In the genomic region with DNA sequence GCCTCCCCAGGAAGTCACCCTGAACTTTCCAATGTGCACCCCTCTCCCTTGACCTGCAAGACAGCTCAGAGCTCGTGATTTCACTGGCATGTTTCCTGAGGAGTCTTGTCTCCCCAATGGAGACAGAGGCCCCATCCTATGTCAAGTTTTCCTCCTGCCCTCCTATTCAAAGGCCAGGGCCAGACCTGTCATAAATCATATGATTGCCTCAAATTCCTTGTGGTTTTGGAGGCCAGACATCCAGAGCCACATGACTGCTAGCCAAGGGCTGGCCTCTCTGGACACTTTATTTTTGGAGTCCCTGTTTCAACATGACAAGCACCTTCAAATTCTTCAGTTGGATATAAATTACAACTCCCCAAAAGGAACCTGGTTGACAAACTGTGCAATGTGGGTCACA, we compare ENCODE assay signal across 31 cellular contexts.
DNase-seq lines count a peak whose midpoint lies in the region; TF ChIP-seq lines count a peak whose summit lies in the region.
"Had no signal": no experiment of that assay in that cellular context is flagged by ENCODE, and none has a peak within 500 bp of the region (broad histone marks: within the 10 kb centered on the region; RNA-seq: fewer than 3 reads in every experiment).

No MANE protein-coding gene starts in this region.

- H2BK5ac ChIP-seq in mesenchymal stem cell (ENCODE audit: low read depth, low read length, poor library complexity, severe bottlenecking) = no peak overlapping the region

- no peak overlapping the region for H4K8ac ChIP-seq in mesenchymal stem cell (ENCODE audit: low read length)

- TF ChIP-seq CTCF in choroid plexus epithelial cell (conservative IDR thresholded peaks at IDR 0.05; ENCODE audit: low read depth, low read length) (no peak), dorsolateral prefrontal cortex (IDR thresholded peaks at IDR 0.05 in 54 of 56, conservative IDR thresholded peaks at IDR 0.05 in 2 of 56; ENCODE audit: low read depth in 1 of 56, partially characterized antibody in 56 of 56) (no peak), WERI-Rb-1 (IDR thresholded peaks at IDR 0.05; ENCODE audit: low read depth, low read length) (no peak)

- H3K4me2 ChIP-seq in mesenchymal stem cell (ENCODE audit: low read length, poor library complexity, severe bottlenecking) = no peak overlapping the region
- H3K4me2 ChIP-seq: A549, BLaER1, PC-9 had no signal

- no peak overlapping the region for H4K91ac ChIP-seq in mesenchymal stem cell (ENCODE audit: low read length)

- WGBS in mesenchymal stem cell = 20% methylated on average over 1 of the region's 1 CpG

- H3K14ac ChIP-seq in mesenchymal stem cell (ENCODE audit: low read length in 2 of 2) = no peak overlapping the region

- H2BK15ac ChIP-seq in mesenchymal stem cell (ENCODE audit: low read depth, poor library complexity, severe bottlenecking) = no peak overlapping the region

- H3K9me3 ChIP-seq in mesenchymal stem cell (ENCODE audit: control insufficient read depth, low read length) (no peaks in the 10 kb centered on the region), WERI-Rb-1 (ENCODE audit: severe bottlenecking) (no peaks in the 10 kb centered on the region)
- H3K9me3 ChIP-seq: A549, breast epithelium, colonic mucosa, gastroesophageal sphincter, left ventricle myocardium inferior, tibial nerve had no signal

- no peak overlapping the region for H2AFZ ChIP-seq in mesenchymal stem cell (ENCODE audit: low read depth, low read length)
- H2AFZ ChIP-seq: PC-9 had no signal

- H3K27me3 ChIP-seq in mesenchymal stem cell (ENCODE audit: control insufficient read depth in 1 of 2, insufficient read depth in 1 of 2, low read length in 2 of 2) (peaks cover 0 to 10% of the 10 kb centered on the region in 2 experiments), dorsolateral prefrontal cortex (peaks cover 0 to 64% (median 14%) of the 10 kb centered on the region in 45 donors), WERI-Rb-1 (ENCODE audit: insufficient read depth, low read depth, severe bottlenecking) (peaks cover 49% of the 10 kb centered on the region)
- H3K27me3 ChIP-seq: colonic mucosa, gastroesophageal sphincter, tibial nerve had no signal

- H3K4me3 ChIP-seq in choroid plexus epithelial cell (ENCODE audit: low read depth, low read length) (no peak overlapping the region), mesenchymal stem cell (ENCODE audit: insufficient read depth in 1 of 2, low read depth in 1 of 2, low read length in 2 of 2) (no peak overlapping the region), dorsolateral prefrontal cortex (no peak overlapping the region), WERI-Rb-1 (ENCODE audit: low read depth, low read length) (no peak overlapping the region)
- H3K4me3 ChIP-seq: A549, BLaER1, breast epithelium, colonic mucosa, esophagus muscularis mucosa, gastroesophageal sphincter, left ventricle myocardium inferior, PC-9, tibial nerve had no signal

- no peak overlapping the region for H2BK12ac ChIP-seq in mesenchymal stem cell (ENCODE audit: low read length in 2 of 2)

- H3K79me1 ChIP-seq in mesenchymal stem cell (replicated peaks; ENCODE audit: low read length, poor library complexity, severe bottlenecking) = no peaks in the 10 kb centered on the region

- no peak overlapping the region for H3K9ac ChIP-seq in mesenchymal stem cell (ENCODE audit: low read length)
- H3K9ac ChIP-seq: BLaER1 had no signal

- H3K4me1 ChIP-seq in mesenchymal stem cell (ENCODE audit: control insufficient read depth, insufficient read depth, low read depth, low read length) = peaks cover 11% of the 10 kb centered on the region
- H3K4me1 ChIP-seq: A549, BLaER1, breast epithelium, colonic mucosa, gastroesophageal sphincter, left ventricle myocardium inferior, tibial nerve had no signal

- no peak overlapping the region for H3K27ac ChIP-seq in mesenchymal stem cell (ENCODE audit: low read length, poor library complexity, severe bottlenecking)
- no peak overlapping the region for H3K27ac ChIP-seq in dorsolateral prefrontal cortex
- H3K27ac ChIP-seq in WERI-Rb-1 = no peak overlapping the region
- H3K27ac ChIP-seq: A549, BLaER1, breast epithelium, colonic mucosa, esophagus muscularis mucosa, gastroesophageal sphincter, left ventricle myocardium inferior, PC-9, tibial nerve had no signal

- intact Hi-C loops in dorsolateral prefrontal cortex (cut with DNase I) = no loop called here

- H3K23ac ChIP-seq in mesenchymal stem cell (ENCODE audit: low read length in 2 of 2) = no peak overlapping the region

- H2BK120ac ChIP-seq in mesenchymal stem cell (ENCODE audit: low read depth, low read length) = no peak overlapping the region

- H2AK5ac ChIP-seq in mesenchymal stem cell (ENCODE audit: low read length, severe bottlenecking) = no peak overlapping the region

- DNase-seq in AG08396 (ENCODE audit: low spot score) (peak; percentile 11), HK-2 (ENCODE audit: unreplicated experiment) (peak; percentile 21), choroid plexus epithelial cell (ENCODE audit: low read depth) (peak; percentile 53), mesenchymal stem cell (peak; percentile 25), dorsolateral prefrontal cortex (no peak), WERI-Rb-1 (no peak), NCI-H1092 (lab: John Stamatoyannopoulos, UW) (no peak), HuH-7.5 (ENCODE audit: low spot score) (no peak)
- DNase-seq: activated CD4-positive, alpha-beta T cell treated with anti-CD3 and anti-CD28 coated beads, Interleukin-2, amount 50 U/mL, for 1 hour; activated CD8-positive, alpha-beta memory T cell treated with anti-CD3 and anti-CD28 coated beads, Interleukin-2, amount 10 ng/mL, durations not matched to agents 7 days and 5 days; activated naive CD4-positive, alpha-beta T cell treated with Interleukin-2 at 50 U/mL for 16 hours; colonic mucosa; COR-L47; DMS79 treated with DMSO at 0.1 percent for 48 hours; left ventricle myocardium inferior; naive thymus-derived CD4-positive, alpha-beta T cell; NCI-H1048; NCI-H1694 treated with DMSO at 0.1 percent for 48 hours; NCI-H524 treated with DMSO at 0.1 percent for 48 hours; NK-92 treated with Interleukin-12 subunit alpha and Interleukin-12 subunit beta, amount 100 ng/mL, for 24 hours; occipital lobe; PC-9; SHP77 treated with DMSO at 0.1 percent for 48 hours; SW 1271; T-helper 9 cell had no signal

- H3K4ac ChIP-seq in mesenchymal stem cell (ENCODE audit: low read depth in 1 of 2, low read length in 2 of 2) = no peak overlapping the region

- H3K36me3 ChIP-seq in mesenchymal stem cell (ENCODE audit: control insufficient read depth in 1 of 2, insufficient read depth in 2 of 2, low read depth in 1 of 2, low read length in 2 of 2) (peaks cover 0 to 16% of the 10 kb centered on the region in 2 experiments), WERI-Rb-1 (no peaks in the 10 kb centered on the region)
- H3K36me3 ChIP-seq: BLaER1, breast epithelium, colonic mucosa, esophagus muscularis mucosa, gastroesophageal sphincter, left ventricle myocardium inferior, tibial nerve had no signal

- no peak overlapping the region for H3K18ac ChIP-seq in mesenchymal stem cell (ENCODE audit: low read depth in 1 of 2, low read length in 2 of 2)

Comparison
In these comparisons a context has a peak if more than half of its experiments do, and no peak if none do; other contexts are left out.
1. DNase-seq: peak in AG08396 (single experiment), HK-2 (single experiment), choroid plexus epithelial cell (single experiment) and mesenchymal stem cell (single experiment); none in dorsolateral prefrontal cortex (0 of 10), WERI-Rb-1 (single experiment), NCI-H1092 (single experiment) and HuH-7.5 (single experiment).